22 cellular contexts compared by ENCODE assay signal in the genomic region with DNA sequence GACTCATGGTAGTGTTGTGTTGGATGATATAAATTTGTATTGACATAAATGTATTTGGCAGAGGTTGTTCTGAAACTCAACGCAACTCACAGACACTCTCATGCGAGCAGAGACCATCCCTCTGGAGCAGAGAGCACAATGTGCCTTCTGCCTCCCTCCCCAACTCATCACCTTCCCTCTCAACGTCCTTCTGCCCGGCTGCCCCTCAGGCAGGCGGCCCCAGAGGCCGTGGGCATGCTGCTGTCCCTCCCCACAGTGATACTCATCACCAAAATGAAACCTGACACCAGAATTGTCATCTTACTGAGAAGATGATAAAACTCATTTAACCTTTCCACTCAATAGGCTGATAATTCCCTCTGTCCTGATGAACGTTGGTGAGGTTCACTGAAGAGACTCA.
A peak's percentile ranks its signal among the peaks of the same experiment; 100 is the strongest.
DNase-seq lines count a peak whose midpoint lies in the region; ATAC-seq, FAIRE-seq and TF ChIP-seq lines count a peak whose summit lies in the region.
"Had no signal": no experiment of that assay in that cellular context is flagged by ENCODE, and none has a peak within 500 bp of the region (broad histone marks: within the 10 kb centered on the region; RNA-seq: fewer than 3 reads in every experiment).

No MANE protein-coding gene starts in this region.

- no peak overlapping the region for H3K14ac ChIP-seq in H1 (ENCODE audit: insufficient read length)

- intact Hi-C loops in aorta (cut with DNase I) = no loop called here

- no peak overlapping the region for H4K91ac ChIP-seq in H1 (replicated peaks; ENCODE audit: insufficient read length, low read length)

- no peak overlapping the region for H2BK120ac ChIP-seq in H1 (replicated peaks; ENCODE audit: low read depth, low read length)

- H3K27me3 ChIP-seq in H1 (replicated peaks in 1 of 4; ENCODE audit: control insufficient read depth in 3 of 4, extremely low read depth in 1 of 4, insufficient read depth in 3 of 4, low read length in 3 of 4) = no peaks in the 10 kb centered on the region
- H3K27me3 ChIP-seq in smooth muscle cell (ENCODE audit: low read depth) = no peaks in the 10 kb centered on the region
- H3K27me3 ChIP-seq in aorta (ENCODE audit: control insufficient read depth in 1 of 2, insufficient read depth in 2 of 2, low read length in 1 of 2) = no peaks in the 10 kb centered on the region
- H3K27me3 ChIP-seq: pancreas, right lobe of liver, upper lobe of right lung had no signal

- no peak for TF ChIP-seq RAD21 in H1 (IDR thresholded peaks at IDR 0.05 in 1 of 2, conservative IDR thresholded peaks at IDR 0.05 in 1 of 2; ENCODE audit: low read depth in 2 of 2, low read length in 2 of 2)

- no peak for TF ChIP-seq CTCF in H1 (IDR thresholded peaks at IDR 0.05; ENCODE audit: control extremely low read depth in 1 of 3, insufficient read depth in 1 of 3, low read depth in 1 of 3, low read length in 3 of 3)
- no peak for TF ChIP-seq CTCF in smooth muscle cell (IDR thresholded peaks at IDR 0.05; ENCODE audit: borderline replicate concordance, insufficient read depth, poor library complexity, severe bottlenecking)

- no peak overlapping the region for H3K4me2 ChIP-seq in H1 (ENCODE audit: insufficient read depth in 1 of 2, low read depth in 2 of 2, low read length in 2 of 2)
- H3K4me2 ChIP-seq in smooth muscle cell = no peak overlapping the region

- H3K18ac ChIP-seq in H1 (ENCODE audit: extremely low read depth, low read length) = no peak overlapping the region

- H3K9me3 ChIP-seq in H1 (ENCODE audit: insufficient read depth in 2 of 2, low read depth in 1 of 2, low read length in 1 of 2) (no peaks in the 10 kb centered on the region), smooth muscle cell (replicated peaks; ENCODE audit: low read depth) (no peaks in the 10 kb centered on the region), aorta (ENCODE audit: control insufficient read depth, low read length) (no peaks in the 10 kb centered on the region)
- H3K9me3 ChIP-seq: pancreas, right lobe of liver, upper lobe of right lung had no signal

- no peak for FAIRE-seq in H1 (lab: Jason Lieb, UNC)
- FAIRE-seq: D721Med, frontal cortex, pancreas had no signal

- DNase-seq in NCI-H510A treated with DMSO at 0.1 percent for 48 hours (lab: John Stamatoyannopoulos, UW) (peak; percentile 60), NCI-H510A (lab: John Stamatoyannopoulos, UW) (no peak), H1 (ENCODE audit: low read depth in 1 of 2, low spot score in 2 of 2) (no peak), middle frontal gyrus (ENCODE audit: extremely low spot score, low spot score) (no peak), smooth muscle cell (lab: John Stamatoyannopoulos, UW; ENCODE audit: unreplicated experiment) (no peak), aorta (no peak)
- peak; percentile 26 for DNase-seq in stimulated activated CD4-positive, alpha-beta T cell treated with anti-CD3 and anti-CD28 coated beads, Interleukin-4, amount 100 ng/mL, for 24 hours
- no peak for DNase-seq in stimulated activated CD4-positive, alpha-beta T cell treated with anti-CD3 and anti-CD28 coated beads, Interleukin-4, amount 100 ng/mL, for 1 hour
- DNase-seq: 8988T, amygdala, GM23248, hypothalamus, mammary epithelial cell, NCI-H1092, NCI-H2081 treated with DMSO at 0.1 percent for 48 hours, NCI-H524 treated with DMSO at 0.1 percent for 48 hours, pancreas, right lobe of liver, SW 1271, upper lobe of right lung had no signal

- CTCF ChIA-PET in H1 (lab: Charles Lee; ENCODE audit: partially characterized antibody) = interaction anchor here (0.8 kb wide), 1 partner anchor 10 kb away, joined by 3 read pairs; no protein-coding TSS in a partner anchor

- H3K23ac ChIP-seq in H1 (ENCODE audit: insufficient read length) = no peak overlapping the region

- no peak overlapping the region for H3K56ac ChIP-seq in H1 (replicated peaks; ENCODE audit: insufficient read length, low read depth, low read length)

- ATAC-seq in aorta (ENCODE audit: low FRiP score) = no peak
- ATAC-seq: pancreas, right lobe of liver, upper lobe of right lung had no signal

- no peak overlapping the region for H4K5ac ChIP-seq in H1 (ENCODE audit: insufficient read length, low read depth, low read length)

- H3K23me2 ChIP-seq in H1 (ENCODE audit: low read depth, low read length) = no peaks in the 10 kb centered on the region

- H3F3A ChIP-seq in smooth muscle cell (ENCODE audit: low read depth) = no peaks in the 10 kb centered on the region

- TF ChIP-seq EP300 in H1 (IDR thresholded peaks at IDR 0.05; ENCODE audit: borderline replicate concordance in 1 of 2, low read depth in 2 of 2, low read length in 2 of 2) = no peak

- no peak overlapping the region for H2BK5ac ChIP-seq in H1 (ENCODE audit: low read depth, low read length)

- H3K4me3 ChIP-seq in H1 (ENCODE audit: extremely low read depth in 1 of 4, insufficient read depth in 2 of 4, low read depth in 3 of 4, low read length in 4 of 4) = no peak overlapping the region
- H3K4me3 ChIP-seq in smooth muscle cell = no peak overlapping the region
- H3K4me3 ChIP-seq in aorta (ENCODE audit: low read length in 2 of 2) = no peak overlapping the region
- H3K4me3 ChIP-seq: GM23248, pancreas, right lobe of liver, upper lobe of right lung had no signal

- TF ChIP-seq POLR2A in H1 (IDR thresholded peaks at IDR 0.05; ENCODE audit: control extremely low read depth in 1 of 2, low read depth in 2 of 2, low read length in 2 of 2) = no peak

- H2BK12ac ChIP-seq in H1 (ENCODE audit: low read depth, low read length) = no peak overlapping the region

- H2BK15ac ChIP-seq in H1 (ENCODE audit: low read length) = no peak overlapping the region

- POLR2A ChIA-PET in H1 (lab: Charles Lee; ENCODE audit: partially characterized antibody) = no interaction called here

- no peak overlapping the region for H2AK5ac ChIP-seq in H1 (ENCODE audit: low read depth, low read length)

- H3K36me3 ChIP-seq in H1 (ENCODE audit: control insufficient read depth in 2 of 4, insufficient read depth in 4 of 4, low read length in 3 of 4) (no peaks in the 10 kb centered on the region), smooth muscle cell (ENCODE audit: low read depth) (no peaks in the 10 kb centered on the region), aorta (ENCODE audit: control insufficient read depth in 1 of 2, insufficient read depth in 2 of 2, low read length in 1 of 2) (no peaks in the 10 kb centered on the region)
- H3K36me3 ChIP-seq: pancreas, right lobe of liver, upper lobe of right lung had no signal

- H4K20me1 ChIP-seq in H1 (replicated peaks in 1 of 2; ENCODE audit: control insufficient read depth in 1 of 2, insufficient read depth in 2 of 2, low read length in 2 of 2) = no peaks in the 10 kb centered on the region
- H4K20me1 ChIP-seq in smooth muscle cell (ENCODE audit: low read depth) = no peaks in the 10 kb centered on the region

- WGBS in H1 (ENCODE audit: extremely low coverage in 1 of 2, insufficient coverage in 1 of 2, insufficient read length in 1 of 2, insufficient replicate concordance in 2 of 2, low coverage in 1 of 2, low lambda C conversion rate in 2 of 2, missing lambda C conversion rate in 1 of 2), 2 experiments = 86% methylated on average over 7 of the region's 7 CpGs; no CpG with 5 or more reads in 1 of the 2 experiments
- WGBS in smooth muscle cell (ENCODE audit: low lambda C conversion rate) = 86% methylated on average over 7 of the region's 7 CpGs
- WGBS in aorta, 2 donors = 85 to 88% methylated on average over 7 of the region's 7 CpGs

- H3K79me2 ChIP-seq in H1 (ENCODE audit: control insufficient read depth in 1 of 2, insufficient read depth in 2 of 2, low read length in 2 of 2) = no peaks in the 10 kb centered on the region
- H3K79me2 ChIP-seq in smooth muscle cell (ENCODE audit: low read depth) = no peaks in the 10 kb centered on the region

- 0 out of 2 replicates have a peak overlapping the region, but pooled peaks have one; percentile 14 for H4K8ac ChIP-seq in H1 (ENCODE audit: extremely low read depth, insufficient read depth, low read length)

- no peaks in the 10 kb centered on the region for H3K79me1 ChIP-seq in H1 (ENCODE audit: low read depth, low read length)

- H2BK20ac ChIP-seq in H1 (ENCODE audit: low read length) = no peak overlapping the region

- H3K4me1 ChIP-seq in H1 (replicated peaks in 1 of 4; ENCODE audit: control insufficient read depth in 3 of 4, insufficient read depth in 4 of 4, low read length in 3 of 4) (no peaks in the 10 kb centered on the region), smooth muscle cell (ENCODE audit: low read depth) (no peaks in the 10 kb centered on the region), aorta (ENCODE audit: control insufficient read depth in 1 of 2, insufficient read depth in 2 of 2, low read length in 2 of 2) (peaks cover 0 to 3% of the 10 kb centered on the region in 2 donors)
- H3K4me1 ChIP-seq: pancreas, right lobe of liver had no signal

- H2AFZ ChIP-seq in H1 (ENCODE audit: low read length) = no peak overlapping the region
- no peak overlapping the region for H2AFZ ChIP-seq in smooth muscle cell (ENCODE audit: low read depth)
- H2AFZ ChIP-seq: GM23248 had no signal

- no peak overlapping the region for H3K4ac ChIP-seq in H1 (replicated peaks; ENCODE audit: insufficient read length, low read depth, low read length)

- H3K27ac ChIP-seq in H1 (ENCODE audit: low read depth, low read length) (no peak overlapping the region), smooth muscle cell (ENCODE audit: low read depth) (no peak overlapping the region), aorta (ENCODE audit: low read depth in 1 of 2, low read length in 2 of 2) (no peak overlapping the region)
- H3K27ac ChIP-seq: GM23248, pancreas, right lobe of liver, upper lobe of right lung had no signal

- H3K9ac ChIP-seq in H1 (replicated peaks in 1 of 4; ENCODE audit: extremely low read depth in 1 of 4, low read depth in 3 of 4, low read length in 3 of 4) = no peak overlapping the region
- H3K9ac ChIP-seq in smooth muscle cell (ENCODE audit: low read depth) = no peak overlapping the region
- H3K9ac ChIP-seq: GM23248 had no signal

TF ChIP-seq in H1, 55 proteins besides CTCF, POLR2A, EP300 and RAD21 (continues in another document):
- TF ChIP-seq CTBP2 (IDR thresholded peaks at IDR 0.05; ENCODE audit: borderline replicate concordance, insufficient read depth, insufficient read length, low read length) (no peak), BRCA1 (IDR thresholded peaks at IDR 0.05; ENCODE audit: low read depth, low read length) (no peak), HDAC2 (IDR thresholded peaks at IDR 0.05; ENCODE audit: borderline replicate concordance in 1 of 2, low read depth in 2 of 2, low read length in 2 of 2) (no peak), GABPA (IDR thresholded peaks at IDR 0.05; ENCODE audit: borderline replicate concordance, insufficient read depth, low read length) (no peak), POU5F1 (IDR thresholded peaks at IDR 0.05; ENCODE audit: low read depth, low read length) (no peak), KDM1A (IDR thresholded peaks at IDR 0.05; ENCODE audit: borderline replicate concordance, low read length) (no peak), SIX5 (IDR thresholded peaks at IDR 0.05; ENCODE audit: low read depth, low read length) (no peak)
- TF ChIP-seq, protein P1, sequence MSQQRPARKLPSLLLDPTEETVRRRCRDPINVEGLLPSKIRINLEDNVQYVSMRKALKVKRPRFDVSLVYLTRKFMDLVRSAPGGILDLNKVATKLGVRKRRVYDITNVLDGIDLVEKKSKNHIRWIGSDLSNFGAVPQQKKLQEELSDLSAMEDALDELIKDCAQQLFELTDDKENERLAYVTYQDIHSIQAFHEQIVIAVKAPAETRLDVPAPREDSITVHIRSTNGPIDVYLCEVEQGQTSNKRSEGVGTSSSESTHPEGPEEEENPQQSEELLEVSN (IDR thresholded peaks at IDR 0.05) = no peak

Comparison
In these comparisons a context has a peak if more than half of its experiments do, and no peak if none do; other contexts are left out.
1. DNase-seq: peak in NCI-H510A treated with DMSO at 0.1 percent for 48 hours (single experiment) and stimulated activated CD4-positive, alpha-beta T cell treated with anti-CD3 and anti-CD28 coated beads, Interleukin-4, amount 100 ng/mL, for 24 hours (single experiment); none in NCI-H510A (single experiment), stimulated activated CD4-positive, alpha-beta T cell treated with anti-CD3 and anti-CD28 coated beads, Interleukin-4, amount 100 ng/mL, for 1 hour (single experiment), H1 (0 of 2), middle frontal gyrus (single experiment), smooth muscle cell (single experiment) and aorta (0 of 2).